ENCODE assay signal across 19 cellular contexts in the genomic region with DNA sequence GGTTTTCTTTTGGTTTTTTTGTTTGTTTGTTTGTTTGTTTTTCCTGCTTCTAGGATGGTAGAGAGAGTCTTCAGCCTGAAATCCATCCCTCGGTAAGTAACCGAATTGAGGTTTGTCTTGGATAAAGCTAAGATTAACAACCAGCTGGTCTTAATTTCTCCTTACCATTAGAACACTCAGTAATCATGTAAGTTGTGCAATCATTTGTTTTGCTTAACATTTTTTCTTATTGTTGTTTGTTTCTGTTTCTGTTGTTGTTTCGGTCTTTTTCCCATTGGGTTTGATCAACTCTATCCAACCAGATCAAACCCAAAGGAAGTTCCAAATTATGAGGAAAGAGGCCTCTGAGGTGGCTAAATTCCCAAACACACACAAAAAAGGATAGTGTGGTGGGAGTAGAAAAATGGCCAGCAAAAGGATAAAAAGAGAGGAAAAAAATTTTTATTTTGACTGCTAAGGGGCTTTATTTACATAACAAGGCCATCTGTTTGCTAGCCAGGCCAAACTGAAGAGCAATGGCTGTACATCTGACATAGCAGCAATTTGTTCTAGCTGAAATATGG. TPM values are rescaled to one million over a fixed set of nuclear protein-coding genes. Genes with fewer than 3 reads are reported as not detected.
DNase-seq lines count a peak whose midpoint lies in the region; ATAC-seq, FAIRE-seq and TF ChIP-seq lines count a peak whose summit lies in the region.
"Had no signal": no experiment of that assay in that cellular context is flagged by ENCODE, and none has a peak within 500 bp of the region (broad histone marks: within the 10 kb centered on the region; RNA-seq: fewer than 3 reads in every experiment).

No MANE protein-coding gene starts in this region.

- ATAC-seq in GM21576 (IDR thresholded peaks at IDR 0.05; ENCODE audit: unreplicated experiment), result no peak
- ATAC-seq: HCT116, HepG2 had no signal

- 67% methylated on average over 3 of the region's 3 CpGs for WGBS in suprapubic skin

- peak; percentile 100 for FAIRE-seq in endometrium (lab: Jason Lieb, UNC)
- FAIRE-seq: GM12891, GM19239, H54, HepG2, HTR-8/SVneo had no signal

- TF ChIP-seq CTCF in suprapubic skin (IDR thresholded peaks at IDR 0.05) (no peak), Peyer's patch (IDR thresholded peaks at IDR 0.05) (no peak)

- H3K4me1 ChIP-seq in suprapubic skin (no peaks in the 10 kb centered on the region), Peyer's patch (no peaks in the 10 kb centered on the region)
- H3K4me1 ChIP-seq: BLaER1 treated with 17β-estradiol and CSF1 and Interleukin-3, amounts not matched to agents 10 nM and 100 nM had no signal

- TF ChIP-seq EP300 in suprapubic skin (IDR thresholded peaks at IDR 0.05), result no peak

- TF ChIP-seq POLR2A in suprapubic skin (IDR thresholded peaks at IDR 0.05) (no peak), Peyer's patch (IDR thresholded peaks at IDR 0.05) (no peak)

- H3K4me3 ChIP-seq in suprapubic skin (no peak overlapping the region), Peyer's patch (no peak overlapping the region)
- H3K4me3 ChIP-seq: BLaER1 treated with 17β-estradiol and CSF1 and Interleukin-3, amounts not matched to agents 10 nM and 100 nM had no signal

- no peaks in the 10 kb centered on the region for H3K27me3 ChIP-seq in suprapubic skin
- no peaks in the 10 kb centered on the region for H3K27me3 ChIP-seq in Peyer's patch
- H3K27me3 ChIP-seq: BLaER1 treated with 17β-estradiol and CSF1 and Interleukin-3, amounts not matched to agents 10 nM and 100 nM had no signal

- DNase-seq in NCI-H82 (lab: John Stamatoyannopoulos, UW), result peak; percentile 4
- no peak for DNase-seq in NCI-H82 treated with DMSO at 0.1 percent for 48 hours (lab: John Stamatoyannopoulos, UW; ENCODE audit: unreplicated experiment)
- DNase-seq in fibroblast of the conjunctiva (ENCODE audit: low read depth), result peak; percentile 10
- no peak for DNase-seq in suprapubic skin (ENCODE audit: low spot score in 2 of 2)
- DNase-seq in NCI-H187 (lab: John Stamatoyannopoulos, UW), result no peak
- no peak for DNase-seq in Peyer's patch
- DNase-seq: CD4-positive, CD25-positive, alpha-beta regulatory T cell; DMS 273 treated with DMSO at 0.1 percent for 48 hours; DMS79 had no signal

- H3K36me3 ChIP-seq in suprapubic skin (no peaks in the 10 kb centered on the region), Peyer's patch (no peaks in the 10 kb centered on the region)
- H3K36me3 ChIP-seq: BLaER1 treated with 17β-estradiol and CSF1 and Interleukin-3, amounts not matched to agents 10 nM and 100 nM had no signal

- H3K27ac ChIP-seq in suprapubic skin (peak overlapping the region; percentile 34), Peyer's patch (no peak overlapping the region)
- H3K27ac ChIP-seq: 22Rv1; BLaER1 treated with 17β-estradiol and CSF1 and Interleukin-3, amounts not matched to agents 10 nM and 100 nM had no signal

- H3K9me3 ChIP-seq in suprapubic skin, result no peaks in the 10 kb centered on the region
- no peaks in the 10 kb centered on the region for H3K9me3 ChIP-seq in Peyer's patch

RNA-seq across cellular contexts. Expression of gene ANKRD31, which starts 49.6 kb away (rescaled TPM):
- total RNA-seq in suprapubic skin, result under 1 TPM in 3 of 4 donors, not detected in 1; 0.19 to 0.26 (median 0.21) TPM
- under 1 TPM in 1 of 4 donors, not detected in 3; 0.19 TPM for total RNA-seq in Peyer's patch

RNA-seq across cellular contexts. Expression of gene HMGCR, which starts 50.7 kb away (rescaled TPM):
- total RNA-seq in suprapubic skin (100 to 1,000 TPM in 1 of 4 donors, 10 to 100 TPM in 3; 72.4 to 292 (median 96.2) TPM), Peyer's patch (10 to 100 TPM; 15.7 to 87.1 (median 67.1) TPM)

Comparison
In these comparisons a context has a peak if more than half of its experiments do, and no peak if none do; other contexts are left out.
1. DNase-seq: peak in NCI-H82 (single experiment) and fibroblast of the conjunctiva (single experiment); none in NCI-H82 treated with DMSO at 0.1 percent for 48 hours (single experiment), suprapubic skin (0 of 2), NCI-H187 (0 of 2) and Peyer's patch (0 of 3).